In the genomic region with DNA sequence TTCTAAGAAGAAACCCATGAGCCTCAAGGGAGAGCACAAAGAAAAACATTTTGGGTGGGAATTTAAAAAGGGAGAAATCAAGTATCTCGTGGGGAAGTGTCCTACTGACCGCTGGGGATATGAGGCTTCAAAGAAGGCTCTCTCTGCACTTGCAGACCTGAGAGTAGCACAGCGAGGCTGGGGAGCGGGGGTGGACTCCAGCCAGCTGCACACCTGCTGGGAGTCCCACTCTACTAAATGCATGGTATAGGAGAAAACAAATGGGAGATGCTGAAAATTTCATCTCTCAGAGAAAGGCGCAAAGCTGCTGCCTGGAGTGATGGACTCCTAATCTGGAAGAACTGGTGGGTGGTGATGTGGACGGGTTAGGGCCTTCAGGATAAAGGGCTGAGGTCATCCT, we compare ENCODE assay signal across 19 cellular contexts.
DNase-seq lines count a peak whose midpoint lies in the region; ATAC-seq and TF ChIP-seq lines count a peak whose summit lies in the region.
"Had no signal": no experiment of that assay in that cellular context is flagged by ENCODE, and none has a peak within 500 bp of the region (broad histone marks: within the 10 kb centered on the region; RNA-seq: fewer than 3 reads in every experiment).

No MANE protein-coding gene starts in this region.

- intact Hi-C loops in MCF 10A (cut with micrococcal nuclease) (no loop called here), mammary epithelial cell (cut with micrococcal nuclease) (no loop called here)

- TF ChIP-seq CTCF in MCF 10A (IDR thresholded peaks at IDR 0.05; ENCODE audit: unreplicated experiment) (no peak), mammary epithelial cell (conservative IDR thresholded peaks at IDR 0.05 in 1 of 2, IDR thresholded peaks at IDR 0.05 in 1 of 2; ENCODE audit: extremely low read depth in 1 of 2, insufficient read depth in 1 of 2, low read depth in 1 of 2, low read length in 2 of 2) (no peak), endodermal cell (conservative IDR thresholded peaks at IDR 0.05) (no peak), neural crest cell (conservative IDR thresholded peaks at IDR 0.05) (no peak)

- 94% methylated on average over 6 of the region's 6 CpGs for whole genome bisulfite sequencing in mammary epithelial cell (ENCODE audit: low coverage, missing lambda C conversion rate)
- WGBS in endodermal cell (ENCODE audit: insufficient coverage in 1 of 2, insufficient read length in 1 of 2), 2 experiments: 89 to 100% methylated on average over 4 to 6 of the region's 6 CpGs

- BruUV-seq in MCF 10A (replicated peaks; lab: Mats Ljungman, UMichigan) (no TSS peak), mammary epithelial cell (replicated peaks; lab: Mats Ljungman, UMichigan) (no TSS peak)

- H3K36me3 Mint-ChIP-seq in MCF 10A (ENCODE audit: insufficient read depth, unreplicated experiment): peaks cover 65% of the 10 kb centered on the region
- no peaks in the 10 kb centered on the region for H3K36me3 Mint-ChIP-seq in endodermal cell (ENCODE audit: low read depth)
- no peaks in the 10 kb centered on the region for H3K36me3 Mint-ChIP-seq in neural crest cell (ENCODE audit: low read depth)
- H3K36me3 Mint-ChIP-seq: CD8-positive, alpha-beta T cell had no signal

- no peak overlapping the region for H3K4me2 ChIP-seq in mammary epithelial cell (ENCODE audit: insufficient read depth, low read depth, low read length)
- H3K4me2 ChIP-seq: A549; BLaER1 treated with 17β-estradiol and CSF1 and Interleukin-3, amounts not matched to agents 10 nM and 100 nM had no signal

- H3K4me3 Mint-ChIP-seq in MCF 10A (ENCODE audit: unreplicated experiment): no peak overlapping the region
- H3K4me3 Mint-ChIP-seq in endodermal cell: no peak overlapping the region
- no peak overlapping the region for H3K4me3 Mint-ChIP-seq in neural crest cell
- H3K4me3 Mint-ChIP-seq: B cell; CD4-positive, alpha-beta T cell; CD8-positive, alpha-beta T cell had no signal

- no peaks in the 10 kb centered on the region for H3K27me3 Mint-ChIP-seq in MCF 10A (ENCODE audit: insufficient read depth, unreplicated experiment)
- no peaks in the 10 kb centered on the region for H3K27me3 Mint-ChIP-seq in endodermal cell (ENCODE audit: insufficient read depth)
- no peaks in the 10 kb centered on the region for H3K27me3 Mint-ChIP-seq in neural crest cell (ENCODE audit: low read depth)

- H3K4me1 ChIP-seq in mammary epithelial cell (ENCODE audit: insufficient read depth, low read length) (no peaks in the 10 kb centered on the region), endodermal cell (ENCODE audit: control insufficient read depth, insufficient read depth, low read length) (no peaks in the 10 kb centered on the region)
- H3K4me1 ChIP-seq: A549; BLaER1 treated with 17β-estradiol and CSF1 and Interleukin-3, amounts not matched to agents 10 nM and 100 nM; Caco-2 had no signal

- dilution Hi-C loops in mammary epithelial cell (cut with HindIII; ENCODE audit: low sequenced_read_pairs): loop anchor here (5.0 to 10.0 kb wide), 2 partner anchors 49 to 63 kb away; a partner anchor contains a TSS

- no peaks in the 10 kb centered on the region for H4K20me1 ChIP-seq in mammary epithelial cell (ENCODE audit: insufficient read depth, low read length)
- H4K20me1 ChIP-seq: BLaER1 treated with 17β-estradiol and CSF1 and Interleukin-3, amounts not matched to agents 10 nM and 100 nM had no signal

- H3K9ac ChIP-seq in mammary epithelial cell (ENCODE audit: insufficient read depth, low read length) (no peak overlapping the region), endodermal cell (ENCODE audit: extremely low read depth, low read length, poor library complexity, severe bottlenecking) (no peak overlapping the region)
- H3K9ac ChIP-seq: BLaER1 treated with 17β-estradiol and CSF1 and Interleukin-3, amounts not matched to agents 10 nM and 100 nM had no signal

- H3K9me3 Mint-ChIP-seq in MCF 10A (ENCODE audit: unreplicated experiment) (no peaks in the 10 kb centered on the region), endodermal cell (no peaks in the 10 kb centered on the region), neural crest cell (no peaks in the 10 kb centered on the region)
- H3K9me3 Mint-ChIP-seq: CD4-positive, alpha-beta T cell; CD8-positive, alpha-beta T cell had no signal

- no peaks in the 10 kb centered on the region for H3K4me1 Mint-ChIP-seq in MCF 10A (ENCODE audit: insufficient read depth, unreplicated experiment)
- no peaks in the 10 kb centered on the region for H3K4me1 Mint-ChIP-seq in endodermal cell
- peaks cover 8% of the 10 kb centered on the region for H3K4me1 Mint-ChIP-seq in neural crest cell
- H3K4me1 Mint-ChIP-seq: B cell had no signal

- CTCF ChIA-PET in MCF 10A (lab: Yijun Ruan, JAX) (interaction anchor here (3.1 kb wide), 1 partner anchor 14 kb away, joined by 13 read pairs; no protein-coding TSS in a partner anchor), mammary epithelial cell (lab: Charles Lee; ENCODE audit: low non-redundant PET) (no interaction called here)

- H3K36me3 ChIP-seq in mammary epithelial cell (ENCODE audit: insufficient read depth, low read length): peaks cover 32% of the 10 kb centered on the region
- H3K36me3 ChIP-seq in endodermal cell (ENCODE audit: control insufficient read depth, insufficient read depth, low read length): no peaks in the 10 kb centered on the region
- H3K36me3 ChIP-seq: BLaER1 treated with 17β-estradiol and CSF1 and Interleukin-3, amounts not matched to agents 10 nM and 100 nM had no signal

- H3K79me2 ChIP-seq in mammary epithelial cell (ENCODE audit: insufficient read depth, low read length): no peaks in the 10 kb centered on the region

- H3K4me3 ChIP-seq in mammary epithelial cell (replicated peaks in 1 of 3; ENCODE audit: insufficient read depth in 1 of 3, low read depth in 2 of 3, low read length in 3 of 3) (no peak overlapping the region), endodermal cell (ENCODE audit: low read length) (no peak overlapping the region)
- H3K4me3 ChIP-seq: A549; BLaER1 treated with 17β-estradiol and CSF1 and Interleukin-3, amounts not matched to agents 10 nM and 100 nM had no signal

- POLR2A ChIA-PET in MCF 10A (lab: Yijun Ruan, JAX): no interaction called here

- no peaks in the 10 kb centered on the region for H3K27me3 ChIP-seq in mammary epithelial cell (ENCODE audit: insufficient read depth, low read length)
- no peaks in the 10 kb centered on the region for H3K27me3 ChIP-seq in endodermal cell (ENCODE audit: control insufficient read depth, insufficient read depth, low read length, poor library complexity, severe bottlenecking)
- H3K27me3 ChIP-seq: BLaER1 treated with 17β-estradiol and CSF1 and Interleukin-3, amounts not matched to agents 10 nM and 100 nM had no signal

- H3K27ac Mint-ChIP-seq in MCF 10A (ENCODE audit: low read depth, unreplicated experiment) (peak overlapping the region; percentile 49), endodermal cell (no peak overlapping the region), neural crest cell (ENCODE audit: unreplicated experiment) (peak overlapping the region; percentile 52)
- H3K27ac Mint-ChIP-seq: B cell; CD4-positive, alpha-beta T cell; CD8-positive, alpha-beta T cell had no signal

- DNase-seq in MCF 10A (ENCODE audit: unreplicated experiment): no peak
- no peak for DNase-seq in mammary epithelial cell
- peak; percentile 10 for DNase-seq in endodermal cell
- no peak for DNase-seq in neural crest cell (ENCODE audit: low read depth, low spot score)
- DNase-seq in activated CD4-positive, alpha-beta T cell treated with anti-CD3 and anti-CD28 coated beads, Interleukin-2, amount 50 U/mL, for 1 hour: no peak
- DNase-seq: AML-193; Caco-2; Calu3; CD4-positive, alpha-beta T cell; CD8-positive, alpha-beta T cell; DMS79 treated with DMSO at 0.1 percent for 48 hours; GF-D8 had no signal

- H3K27ac ChIP-seq in mammary epithelial cell (ENCODE audit: insufficient read depth, low read depth, low read length) (no peak overlapping the region), endodermal cell (ENCODE audit: low read depth, low read length) (no peak overlapping the region)
- H3K27ac ChIP-seq: 22Rv1; A549; BLaER1 treated with 17β-estradiol and CSF1 and Interleukin-3, amounts not matched to agents 10 nM and 100 nM; C4-2B had no signal

- H2AFZ ChIP-seq in mammary epithelial cell (ENCODE audit: low read depth, low read length): no peak overlapping the region

- no peaks in the 10 kb centered on the region for H3K9me3 ChIP-seq in mammary epithelial cell (replicated peaks; ENCODE audit: insufficient read depth, low read length)
- H3K9me3 ChIP-seq in endodermal cell (ENCODE audit: control insufficient read depth, low read length): no peaks in the 10 kb centered on the region
- H3K9me3 ChIP-seq: A549; BLaER1 treated with 17β-estradiol and CSF1 and Interleukin-3, amounts not matched to agents 10 nM and 100 nM; Caco-2 had no signal

- ATAC-seq in GM19351 (IDR thresholded peaks at IDR 0.05; ENCODE audit: unreplicated experiment) (no peak), HG03175 (IDR thresholded peaks at IDR 0.05; ENCODE audit: unreplicated experiment) (no peak)
- ATAC-seq: A549; CD8-positive, alpha-beta T cell had no signal

- in situ Hi-C loops in mammary epithelial cell (cut with MboI; ENCODE audit: low sequenced_read_pairs in 2 of 2): loop anchor here in 1 of 2 donors (25.0 kb wide), 1 partner anchor 201 kb away; no protein-coding TSS in a partner anchor
